Comparison of ENCODE assay signal across 8 cellular contexts in genomic region chr3:139934557-139935070, GRCh38. TPM values are rescaled to one million over a fixed set of nuclear protein-coding genes. Genes with fewer than 3 reads are reported as not detected.
DNase-seq lines count a peak whose midpoint lies in the region; ATAC-seq and TF ChIP-seq lines count a peak whose summit lies in the region.

No MANE protein-coding gene starts in this region.

- H3K36me3 ChIP-seq in BLaER1 treated with 17β-estradiol and CSF1 and Interleukin-3, amounts not matched to agents 10 nM and 100 nM = no peaks in the 10 kb centered on the region
- H3K36me3 ChIP-seq in esophagus (ENCODE audit: control insufficient read depth in 2 of 2, insufficient read depth in 2 of 2, low read length in 1 of 2) = no peaks in the 10 kb centered on the region

- POLR2A ChIA-PET in HEK293T (lab: Yijun Ruan, JAX) = interaction anchor here (1.0 kb wide), 1 partner anchor 220 kb away, joined by 3 read pairs; no protein-coding TSS in a partner anchor

- no peaks in the 10 kb centered on the region for H3K9me3 Mint-ChIP-seq in type B pancreatic cell

- H3K27me3 ChIP-seq in BLaER1 treated with 17β-estradiol and CSF1 and Interleukin-3, amounts not matched to agents 10 nM and 100 nM = peaks cover 35 to 45% (median 43%) of the 10 kb centered on the region in 11 experiments
- peaks cover 3% of the 10 kb centered on the region in 2 donors for H3K27me3 ChIP-seq in esophagus (ENCODE audit: control insufficient read depth in 1 of 2, insufficient read depth in 2 of 2, low read length in 2 of 2)

- H3K27me3 Mint-ChIP-seq in type B pancreatic cell = peaks cover 51% of the 10 kb centered on the region

- WGBS in esophagus, 2 donors = 5 to 6% methylated on average over 32 to 33 of the region's 33 CpGs

- peak overlapping the region in 3 of 11 experiments; percentile 42 to 53 (median 47); a peak in 5 of 22 replicates for H3K9ac ChIP-seq in BLaER1 treated with 17β-estradiol and CSF1 and Interleukin-3, amounts not matched to agents 10 nM and 100 nM

- no peak overlapping the region for H3K27ac Mint-ChIP-seq in type B pancreatic cell

- DNase-seq in HEK293T (ENCODE audit: extremely low spot score) = peak; percentile 75
- DNase-seq in NCI-H774 (lab: John Stamatoyannopoulos, UW) = peak; percentile 83
- DNase-seq in middle frontal gyrus (ENCODE audit: extremely low spot score, low spot score) = peak; percentile 61
- peak; percentile 72 for DNase-seq in type B pancreatic cell (ENCODE audit: extremely low spot score, unreplicated experiment)
- no peak for DNase-seq in CD1c-positive myeloid dendritic cell (ENCODE audit: extremely low spot score)

- H3K4me1 Mint-ChIP-seq in type B pancreatic cell (ENCODE audit: unreplicated experiment) = peaks cover 12% of the 10 kb centered on the region

- no peaks in the 10 kb centered on the region for H3K9me3 ChIP-seq in BLaER1 treated with 17β-estradiol and CSF1 and Interleukin-3, amounts not matched to agents 10 nM and 100 nM (replicated peaks in 1 of 11)
- H3K9me3 ChIP-seq in esophagus (ENCODE audit: control insufficient read depth in 2 of 2, insufficient read depth in 1 of 2, low read depth in 1 of 2, low read length in 1 of 2) = no peaks in the 10 kb centered on the region

- peaks cover 0 to 21% (median 10%) of the 10 kb centered on the region in 11 experiments; a peak in 10 of 22 replicates for H4K20me1 ChIP-seq in BLaER1 treated with 17β-estradiol and CSF1 and Interleukin-3, amounts not matched to agents 10 nM and 100 nM

- peak overlapping the region; percentile 90 for H3K4me3 Mint-ChIP-seq in type B pancreatic cell

- CTCF ChIA-PET in HEK293T (lab: Yijun Ruan, JAX) = no interaction called here

- no peaks in the 10 kb centered on the region for H3K36me3 Mint-ChIP-seq in type B pancreatic cell

- no peak for ATAC-seq in GM21737 (IDR thresholded peaks at IDR 0.05; ENCODE audit: unreplicated experiment)

- peaks cover 11 to 20% (median 16%) of the 10 kb centered on the region in 10 experiments; a peak in 19 of 20 replicates for H3K4me1 ChIP-seq in BLaER1 treated with 17β-estradiol and CSF1 and Interleukin-3, amounts not matched to agents 10 nM and 100 nM
- peaks cover 12 to 15% of the 10 kb centered on the region in 2 donors for H3K4me1 ChIP-seq in esophagus (ENCODE audit: control insufficient read depth in 2 of 2, insufficient read depth in 2 of 2, low read length in 1 of 2)

- peak overlapping the region; percentile 57 to 74 (median 64) for H3K4me3 ChIP-seq in BLaER1 treated with 17β-estradiol and CSF1 and Interleukin-3, amounts not matched to agents 10 nM and 100 nM
- H3K4me3 ChIP-seq in esophagus (ENCODE audit: low read depth in 1 of 2, low read length in 2 of 2) = peak overlapping the region; percentile 23 to 48

- H3K4me2 ChIP-seq in BLaER1 treated with 17β-estradiol and CSF1 and Interleukin-3, amounts not matched to agents 10 nM and 100 nM = peak overlapping the region; percentile 96 to 100 (median 99)

- H3K27ac ChIP-seq in BLaER1 treated with 17β-estradiol and CSF1 and Interleukin-3, amounts not matched to agents 10 nM and 100 nM = no peak overlapping the region
- H3K27ac ChIP-seq in esophagus (ENCODE audit: low read depth in 2 of 2, low read length in 1 of 2) = no peak overlapping the region

- TF ChIP-seq CTCF in type B pancreatic cell (conservative IDR thresholded peaks at IDR 0.05) = peak; percentile 68

TF ChIP-seq in HEK293T, 16 proteins besides CTCF, POLR2A, EP300 and RAD21:
- TF ChIP-seq L3MBTL2 (conservative IDR thresholded peaks at IDR 0.05) (peak; percentile 31; the same call in 1 of the 2 replicates), ZNF384 (IDR thresholded peaks at IDR 0.05) (no peak)

RNA-seq across cellular contexts. Expression of gene CLSTN2, which starts 0.4 kb away (rescaled TPM):
- polyA plus RNA-seq in esophagus = under 1 TPM; 0.20 TPM
- total RNA-seq in type B pancreatic cell (ENCODE audit: low replicate concordance) = 12.9 and 15.5 TPM in 2 replicates
